10 cellular contexts compared by ENCODE assay signal in the genomic region with DNA sequence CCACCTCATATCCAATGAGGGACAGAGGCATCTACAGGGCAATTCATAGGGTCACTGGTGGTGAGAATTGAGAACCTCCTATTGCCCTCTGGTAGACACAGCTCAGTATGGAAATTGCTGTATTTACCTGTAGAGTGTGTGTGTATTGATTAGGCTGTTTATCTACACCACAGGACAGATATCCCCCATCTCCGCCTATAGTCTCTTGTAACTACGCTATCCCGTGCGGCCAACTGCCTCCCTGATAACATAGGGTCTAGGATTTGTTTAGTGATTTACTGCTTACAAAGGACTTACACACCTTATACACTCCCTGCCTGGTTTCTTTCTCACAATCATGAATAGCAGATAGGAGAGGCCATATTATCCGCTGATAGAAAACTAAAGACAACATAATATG. TPM values are rescaled to one million over a fixed set of nuclear protein-coding genes. Genes with fewer than 3 reads are reported as not detected.
A peak's percentile ranks its signal among the peaks of the same experiment; 100 is the strongest.
DNase-seq lines count a peak whose midpoint lies in the region; TF ChIP-seq lines count a peak whose summit lies in the region.
"Had no signal": no experiment of that assay in that cellular context is flagged by ENCODE, and none has a peak within 500 bp of the region (broad histone marks: within the 10 kb centered on the region; RNA-seq: fewer than 3 reads in every experiment).

No MANE protein-coding gene starts in this region.

- CTCF ChIA-PET in activated naive CD4-positive, alpha-beta T cell treated with anti-CD3 and anti-CD28 coated beads, Interleukin-2, amount 10 ng/mL, durations not matched to agents 7 days and 5 days (lab: Charles Lee) = interaction anchor here (0.6 to 2.1 kb wide), 4 partner anchors 8 to 188 kb away, joined by 3 to 27 read pairs (median 4); no protein-coding TSS in a partner anchor

- peak overlapping the region; percentile 91 for H3K27ac ChIP-seq in muscle layer of colon (ENCODE audit: low read depth, low read length)
- H3K27ac ChIP-seq in transverse colon = peak overlapping the region; percentile 92 to 100 (median 100)

- intact Hi-C loops in activated T-helper 2 cell treated with anti-CD3 and anti-CD28 coated beads, Interferon-gamma antibody, Interleukin-2, Interleukin-4, amounts not matched to agents 10 μg/mL and 5 μg/mL and 100 μg/mL, durations not matched to agents 14 hours and 24 hours and 36 hours (cut with micrococcal nuclease) = loop anchor here (2.0 to 5.0 kb wide), 2 partner anchors 68 to 123 kb away; no protein-coding TSS in a partner anchor
- intact Hi-C loops in transverse colon (cut with DNase I; ENCODE audit: low total_unique reads) (no loop called here), posterior vena cava (cut with DNase I) (no loop called here)

- H3K4me3 Mint-ChIP-seq in activated naive CD4-positive, alpha-beta T cell treated with anti-CD3 and anti-CD28 coated beads, Interleukin-2, amount 10 ng/mL, durations not matched to agents 7 days and 5 days = peak overlapping the region; percentile 54
- peak overlapping the region; percentile 75 for H3K4me3 Mint-ChIP-seq in activated T-helper 2 cell treated with anti-CD3 and anti-CD28 coated beads, Interferon-gamma antibody, Interleukin-2, Interleukin-4, amounts not matched to agents 10 μg/mL and 5 μg/mL and 100 μg/mL, durations not matched to agents 14 hours and 24 hours and 36 hours (ENCODE audit: low read depth)

- no peaks in the 10 kb centered on the region for H3K36me3 ChIP-seq in muscle layer of colon (ENCODE audit: insufficient read depth, low read length)
- H3K36me3 ChIP-seq in transverse colon = no peaks in the 10 kb centered on the region

- H3K4me3 ChIP-seq in muscle layer of colon (ENCODE audit: low read depth in 1 of 2, low read length in 2 of 2) = no peak overlapping the region
- H3K4me3 ChIP-seq in transverse colon = no peak overlapping the region

- H3K27ac Mint-ChIP-seq in activated naive CD4-positive, alpha-beta T cell treated with anti-CD3 and anti-CD28 coated beads, Interleukin-2, amount 10 ng/mL, durations not matched to agents 7 days and 5 days = peak overlapping the region; percentile 99
- peak overlapping the region; percentile 100 for H3K27ac Mint-ChIP-seq in activated T-helper 2 cell treated with anti-CD3 and anti-CD28 coated beads, Interferon-gamma antibody, Interleukin-2, Interleukin-4, amounts not matched to agents 10 μg/mL and 5 μg/mL and 100 μg/mL, durations not matched to agents 14 hours and 24 hours and 36 hours

- H3K36me3 Mint-ChIP-seq in activated naive CD4-positive, alpha-beta T cell treated with anti-CD3 and anti-CD28 coated beads, Interleukin-2, amount 10 ng/mL, durations not matched to agents 7 days and 5 days = peaks cover 12% of the 10 kb centered on the region
- H3K36me3 Mint-ChIP-seq in activated T-helper 2 cell treated with anti-CD3 and anti-CD28 coated beads, Interferon-gamma antibody, Interleukin-2, Interleukin-4, amounts not matched to agents 10 μg/mL and 5 μg/mL and 100 μg/mL, durations not matched to agents 14 hours and 24 hours and 36 hours (ENCODE audit: low read depth) = peaks cover 25% of the 10 kb centered on the region

- H3K27me3 ChIP-seq in muscle layer of colon (ENCODE audit: control insufficient read depth in 1 of 2, insufficient read depth in 2 of 2, low read length in 2 of 2) = no peaks in the 10 kb centered on the region
- H3K27me3 ChIP-seq in transverse colon = no peaks in the 10 kb centered on the region

- no peak for TF ChIP-seq EP300 in transverse colon (IDR thresholded peaks at IDR 0.05; ENCODE audit: low read depth)

- WGBS in transverse colon (ENCODE audit: low coverage in 1 of 2), 2 donors = 95% methylated on average over 5 of the region's 5 CpGs; no CpG with 5 or more reads in 1 of the 2 donors

- no peak for TF ChIP-seq CTCF in transverse colon (IDR thresholded peaks at IDR 0.05)

- H3K9me3 Mint-ChIP-seq in activated naive CD4-positive, alpha-beta T cell treated with anti-CD3 and anti-CD28 coated beads, Interleukin-2, amount 10 ng/mL, durations not matched to agents 7 days and 5 days = no peaks in the 10 kb centered on the region
- no peaks in the 10 kb centered on the region for H3K9me3 Mint-ChIP-seq in activated T-helper 2 cell treated with anti-CD3 and anti-CD28 coated beads, Interferon-gamma antibody, Interleukin-2, Interleukin-4, amounts not matched to agents 10 μg/mL and 5 μg/mL and 100 μg/mL, durations not matched to agents 14 hours and 24 hours and 36 hours

- no peak overlapping the region for H3K9ac ChIP-seq in muscle layer of colon (ENCODE audit: low read length)

- H3K9me3 ChIP-seq in muscle layer of colon (ENCODE audit: low read length) = no peaks in the 10 kb centered on the region
- H3K9me3 ChIP-seq in transverse colon = no peaks in the 10 kb centered on the region

- in situ Hi-C loops in transverse colon (cut with MboI; ENCODE audit: low pct_ligation_motif_present in 1 of 4, low pct_unique_long_range_greater_than_20kb in 1 of 4, low sequenced_read_pairs in 3 of 4) = no loop called here

- no peak for TF ChIP-seq POLR2A in transverse colon (IDR thresholded peaks at IDR 0.05)

- no peak for DNase-seq in activated naive CD4-positive, alpha-beta T cell treated with anti-CD3 and anti-CD28 coated beads, Interleukin-2, amount 10 ng/mL, durations not matched to agents 7 days and 5 days
- no peak for DNase-seq in activated naive CD4-positive, alpha-beta T cell treated with Interleukin-2 at 50 U/mL for 16 hours
- no peak for DNase-seq in activated T-helper 2 cell treated with anti-CD3 and anti-CD28 coated beads, Interferon-gamma antibody, Interleukin-2, Interleukin-4, amounts not matched to agents 10 μg/mL and 5 μg/mL and 100 μg/mL, durations not matched to agents 14 hours and 24 hours and 36 hours (ENCODE audit: low spot score)
- DNase-seq in transverse colon (no peak), posterior vena cava (ENCODE audit: low spot score) (no peak), midbrain (lab: John Stamatoyannopoulos, UW) (no peak), AG08395 (ENCODE audit: low spot score) (no peak)
- DNase-seq: AML-193, Karpas-422 had no signal

- peaks cover 49% of the 10 kb centered on the region for H3K4me1 Mint-ChIP-seq in activated naive CD4-positive, alpha-beta T cell treated with anti-CD3 and anti-CD28 coated beads, Interleukin-2, amount 10 ng/mL, durations not matched to agents 7 days and 5 days
- H3K4me1 Mint-ChIP-seq in activated T-helper 2 cell treated with anti-CD3 and anti-CD28 coated beads, Interferon-gamma antibody, Interleukin-2, Interleukin-4, amounts not matched to agents 10 μg/mL and 5 μg/mL and 100 μg/mL, durations not matched to agents 14 hours and 24 hours and 36 hours (ENCODE audit: low read depth) = peaks cover 35% of the 10 kb centered on the region

- H3K27me3 Mint-ChIP-seq in activated naive CD4-positive, alpha-beta T cell treated with anti-CD3 and anti-CD28 coated beads, Interleukin-2, amount 10 ng/mL, durations not matched to agents 7 days and 5 days = peaks cover 4% of the 10 kb centered on the region
- H3K27me3 Mint-ChIP-seq in activated T-helper 2 cell treated with anti-CD3 and anti-CD28 coated beads, Interferon-gamma antibody, Interleukin-2, Interleukin-4, amounts not matched to agents 10 μg/mL and 5 μg/mL and 100 μg/mL, durations not matched to agents 14 hours and 24 hours and 36 hours (ENCODE audit: low read depth) = no peaks in the 10 kb centered on the region

- H3K4me1 ChIP-seq in muscle layer of colon (ENCODE audit: insufficient read depth, low read length) (peaks cover 26% of the 10 kb centered on the region), transverse colon (peaks cover 12 to 32% (median 17%) of the 10 kb centered on the region in 4 donors)

RNA-seq across cellular contexts. Expression of a gene that starts 1.7 kb away (rescaled TPM):
- 250 and 262 TPM in 2 replicates for total RNA-seq in activated T-helper 2 cell treated with anti-CD3 and anti-CD28 coated beads, Interferon-gamma antibody, Interleukin-2, Interleukin-4, amounts not matched to agents 10 μg/mL and 5 μg/mL and 100 μg/mL, durations not matched to agents 14 hours and 24 hours and 36 hours
- total RNA-seq in transverse colon (100 to 1,000 TPM; 110 to 156 (median 130) TPM), posterior vena cava (100 to 1,000 TPM; 230 to 241 TPM)

RNA-seq across cellular contexts. Expression of a gene that starts 33.2 kb away (rescaled TPM):
- total RNA-seq in activated T-helper 2 cell treated with anti-CD3 and anti-CD28 coated beads, Interferon-gamma antibody, Interleukin-2, Interleukin-4, amounts not matched to agents 10 μg/mL and 5 μg/mL and 100 μg/mL, durations not matched to agents 14 hours and 24 hours and 36 hours = 3.5 and 3.8 TPM in 2 replicates
- total RNA-seq in transverse colon (100 to 1,000 TPM in 1 of 4 donors, 10 to 100 TPM in 3; 53.7 to 135 (median 69.2) TPM), posterior vena cava (100 to 1,000 TPM; 733 to 737 TPM)

Comparison
In these comparisons a context has a peak if more than half of its experiments do, and no peak if none do; other contexts are left out.
1. RNA of a gene that starts 33.2 kb away (total RNA-seq): 733 to 737 TPM in posterior vena cava and 53.7 to 135 TPM in transverse colon; 3.5 to 3.8 TPM in activated T-helper 2 cell treated with anti-CD3 and anti-CD28 coated beads, Interferon-gamma antibody, Interleukin-2, Interleukin-4, amounts not matched to agents 10 μg/mL and 5 μg/mL and 100 μg/mL, durations not matched to agents 14 hours and 24 hours and 36 hours; every median in the first group is over 10 times any median in the second.